19 cellular contexts compared by ENCODE assay signal in the genomic region with DNA sequence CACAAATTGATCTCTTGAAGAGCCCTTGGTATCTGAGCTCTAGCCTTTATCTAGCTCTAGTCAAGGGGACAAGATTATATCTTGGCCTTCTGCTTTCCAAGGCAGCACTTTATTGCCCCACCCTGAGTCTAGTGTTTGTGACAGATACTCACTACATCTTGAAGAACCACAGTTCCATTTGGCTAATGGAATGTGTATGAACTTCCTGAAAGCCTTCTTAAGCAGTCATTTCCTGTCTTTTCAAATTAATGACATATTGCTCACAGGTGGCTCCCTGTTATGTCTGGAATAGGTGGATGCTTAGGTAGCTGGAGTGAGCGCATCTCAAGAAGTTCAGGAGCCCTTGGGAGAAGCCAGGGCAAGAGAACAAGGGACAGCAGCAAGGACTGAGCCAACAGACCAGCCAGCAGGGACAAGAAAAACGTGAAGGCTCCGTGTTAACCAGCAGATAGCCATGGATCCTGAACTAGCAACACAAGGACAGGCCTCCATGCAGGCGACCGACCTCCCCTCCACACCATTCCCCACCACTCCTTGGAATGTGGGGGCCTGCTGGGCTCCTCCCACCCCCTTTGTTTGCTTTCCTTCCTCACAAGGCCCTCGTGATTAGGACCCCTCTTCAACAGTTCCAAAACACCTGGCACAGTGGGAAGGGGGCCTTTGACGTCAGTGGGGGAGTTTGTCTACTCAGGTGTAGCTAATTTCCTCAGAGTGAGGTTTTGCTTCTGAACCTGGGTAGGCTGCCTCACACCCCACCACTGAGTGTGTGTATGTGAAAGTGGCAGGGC. TPM values are rescaled to one million over a fixed set of nuclear protein-coding genes. Genes with fewer than 3 reads are reported as not detected.
A peak's percentile ranks its signal among the peaks of the same experiment; 100 is the strongest.
DNase-seq lines count a peak whose midpoint lies in the region; ATAC-seq, FAIRE-seq and TF ChIP-seq lines count a peak whose summit lies in the region.
"Had no signal": no experiment of that assay in that cellular context is flagged by ENCODE, and none has a peak within 500 bp of the region (broad histone marks: within the 10 kb centered on the region; RNA-seq: fewer than 3 reads in every experiment).

No MANE protein-coding gene starts in this region.

- DNase-seq in Daoy (ENCODE audit: low read depth) (peak; percentile 5), M059J (ENCODE audit: low read depth) (peak; percentile 37), bronchial epithelial cell (ENCODE audit: low read depth) (peak; percentile 89), kidney glomerular epithelial cell (lab: John Stamatoyannopoulos, UW) (peak; percentile 23), NCI-H128 (lab: John Stamatoyannopoulos, UW; ENCODE audit: unreplicated experiment) (no peak), putamen (ENCODE audit: low spot score) (no peak), inferior parietal cortex (ENCODE audit: extremely low spot score) (no peak)
- DNase-seq: activated CD4-positive, alpha-beta T cell treated with anti-CD3 and anti-CD28 coated beads for 1 hour; C1 segment of cervical spinal cord; NCI-H1417 treated with DMSO at 0.1 percent for 48 hours; NCI-H510A treated with DMSO at 0.1 percent for 48 hours; stimulated activated CD4-positive, alpha-beta T cell treated with anti-CD3 and anti-CD28 coated beads, Interleukin-1b, Interleukin-23, amount 100 ng/mL, for 48 hours; testis had no signal

- peak; percentile 93 for FAIRE-seq in bronchial epithelial cell (lab: Jason Lieb, UNC)

- TF ChIP-seq CTCF in bronchial epithelial cell (IDR thresholded peaks at IDR 0.05; ENCODE audit: insufficient read depth, low read length, severe bottlenecking) = no peak

- no peaks in the 10 kb centered on the region for H3K27me3 ChIP-seq in bronchial epithelial cell (ENCODE audit: control insufficient read depth, insufficient read depth, low read length)
- H3K27me3 ChIP-seq: testis had no signal

- H3K36me3 ChIP-seq in bronchial epithelial cell (ENCODE audit: control insufficient read depth, insufficient read depth, low read length) = no peaks in the 10 kb centered on the region

- ATAC-seq in HG03460 (IDR thresholded peaks at IDR 0.05; ENCODE audit: unreplicated experiment) = no peak

- H3K4me3 ChIP-seq in bronchial epithelial cell (ENCODE audit: low read depth, low read length) = no peak overlapping the region
- H3K4me3 ChIP-seq: PC-9, testis had no signal

RNA-seq across cellular contexts. Expression of gene SLC14A2, which starts 37.6 kb away (rescaled TPM):
- total RNA-seq in Daoy (2014; rRNA removed; shearing (Covaris generic)) = not detected in 2 replicates
- total RNA-seq in M059J (2014; rRNA removed; shearing (Covaris generic)) = 0.07 TPM in 1 of 2 replicates, not detected in the other
- total RNA-seq in bronchial epithelial cell = not detected in 2 replicates
- total RNA-seq: cerebellum, G401, lung microvascular endothelial cell, neural crest cell, PC-9 had no signal

Comparison
In these comparisons a context has a peak if more than half of its experiments do, and no peak if none do; other contexts are left out.
1. DNase-seq: peak in Daoy (single experiment), M059J (single experiment), bronchial epithelial cell (single experiment) and kidney glomerular epithelial cell (single experiment); none in NCI-H128 (single experiment), putamen (single experiment) and inferior parietal cortex (single experiment).